ENCODE assay signal across 31 cellular contexts in the genomic region with DNA sequence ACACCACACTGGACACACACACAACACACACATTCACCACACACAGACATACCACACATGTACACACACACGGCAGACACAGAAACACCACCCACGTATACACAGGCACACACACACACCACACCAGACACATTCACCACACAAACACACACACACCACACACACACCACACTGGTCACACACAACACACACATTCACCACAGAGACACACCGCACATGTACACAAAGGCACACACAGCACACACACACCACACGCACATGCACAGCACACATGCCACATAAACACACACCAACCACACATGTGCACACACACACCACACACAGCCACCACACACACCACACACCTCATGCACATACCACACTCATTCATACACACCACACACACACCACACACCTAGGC.
"Had no signal": no experiment of that assay in that cellular context is flagged by ENCODE, and none has a peak within 500 bp of the region (broad histone marks: within the 10 kb centered on the region; RNA-seq: fewer than 3 reads in every experiment).

No MANE protein-coding gene starts in this region.

- ATAC-seq: activated CD4-positive, alpha-beta T cell treated with anti-CD3 and anti-CD28 coated beads for 36 hours; activated CD4-positive, CD25-positive, alpha-beta regulatory T cell treated with anti-CD3 and anti-CD28 coated beads, Interleukin-2, amount 50 U/mL, for 24 hours; activated naive CD8-positive, alpha-beta T cell treated with anti-CD3 and anti-CD28 coated beads, Interleukin-2, amount 50 U/mL, for 24 hours; activated T-cell treated with anti-CD3 and anti-CD28 coated beads, Interleukin-2, amount 50 U/mL, for 4 hours; Panc1; WTC11 had no signal

- FAIRE-seq: TTC549 had no signal

- H3K27me3 ChIP-seq: SJCRH30 had no signal

- H3K36me3 Mint-ChIP-seq: activated CD4-positive, alpha-beta memory T cell treated with anti-CD3 and anti-CD28 coated beads for 36 hours; activated naive CD8-positive, alpha-beta T cell; brain had no signal

- H3K4me1 Mint-ChIP-seq: activated CD4-positive, alpha-beta T cell treated with anti-CD3 and anti-CD28 coated beads for 36 hours had no signal

- H3K4me3 ChIP-seq: SJCRH30, SK-N-MC had no signal

- H3K9me3 ChIP-seq: SJCRH30 had no signal

- H3K27ac ChIP-seq: SJCRH30, SK-N-MC had no signal

- H3K4me3 Mint-ChIP-seq: activated CD4-positive, alpha-beta memory T cell treated with anti-CD3 and anti-CD28 coated beads for 36 hours; activated CD4-positive, alpha-beta T cell treated with anti-CD3 and anti-CD28 coated beads for 36 hours; activated naive CD4-positive, alpha-beta T cell treated with anti-CD3 and anti-CD28 coated beads for 36 hours; activated naive CD8-positive, alpha-beta T cell; activated naive CD8-positive, alpha-beta T cell treated with anti-CD3 and anti-CD28 coated beads, Interleukin-2, amount 50 U/mL, for 24 hours; activated T-cell treated with anti-CD3 and anti-CD28 coated beads, Interleukin-2, amount 50 U/mL, for 4 hours; activated T-helper 1 cell treated with anti-CD3 and anti-CD28 coated beads, Interleukin-12 subunit alpha, Interleukin-12 subunit beta, Interleukin-2, Interleukin-4 antibody, amounts not matched to agents 30 ng/mL and 10 ng/mL and 1 ng/mL, durations not matched to agents 14 hours and 24 hours and 36 hours; brain; WTC11 had no signal

- DNase-seq: activated CD4-positive, alpha-beta memory T cell treated with anti-CD3 and anti-CD28 coated beads for 36 hours; activated CD4-positive, alpha-beta T cell treated with anti-CD3 and anti-CD28 coated beads for 36 hours; activated CD4-positive, alpha-beta T cell treated with anti-CD3 and anti-CD28 coated beads, Interleukin-2, amount 50 U/mL, for 1 hour; activated CD8-positive, alpha-beta memory T cell treated with anti-CD3 and anti-CD28 coated beads, Interleukin-2, amount 50 U/mL, for 4 hours; activated gamma-delta T cell treated with Interleukin-2 at 50 U/mL for 16 hours; activated naive CD4-positive, alpha-beta T cell treated with anti-CD3 and anti-CD28 coated beads for 36 hours; activated naive CD8-positive, alpha-beta T cell treated with anti-CD3 and anti-CD28 coated beads, Interleukin-2, amount 50 U/mL, for 24 hours; activated T-cell treated with anti-CD3 and anti-CD28 coated beads for 4 hours; activated T-cell treated with anti-CD3 and anti-CD28 coated beads, Interleukin-2, amount 50 U/mL, for 4 hours; anterior cingulate cortex; caudate nucleus; cerebellar nuclear complex; Kasumi-1; MM.1S; MV-4-11; NCI-H1092; NCI-H1436 treated with DMSO at 0.1 percent for 48 hours; NCI-H1694 treated with DMSO at 0.1 percent for 48 hours; NCI-H2029; NCI-H345; NCI-H524 treated with DMSO at 0.1 percent for 48 hours; SJCRH30; T1000 had no signal

- H3K27me3 Mint-ChIP-seq: activated CD4-positive, alpha-beta memory T cell treated with anti-CD3 and anti-CD28 coated beads for 36 hours; activated CD4-positive, alpha-beta T cell treated with anti-CD3 and anti-CD28 coated beads for 36 hours; activated naive CD8-positive, alpha-beta T cell; activated naive CD8-positive, alpha-beta T cell treated with anti-CD3 and anti-CD28 coated beads, Interleukin-2, amount 50 U/mL, for 24 hours had no signal

- H3K36me3 ChIP-seq: SJCRH30 had no signal

- H3K27ac Mint-ChIP-seq: activated CD4-positive, alpha-beta memory T cell treated with anti-CD3 and anti-CD28 coated beads for 36 hours; activated CD4-positive, alpha-beta T cell treated with anti-CD3 and anti-CD28 coated beads for 36 hours; activated naive CD4-positive, alpha-beta T cell treated with anti-CD3 and anti-CD28 coated beads for 36 hours; activated naive CD8-positive, alpha-beta T cell; activated naive CD8-positive, alpha-beta T cell treated with anti-CD3 and anti-CD28 coated beads, Interleukin-2, amount 50 U/mL, for 24 hours; activated T-helper 1 cell treated with anti-CD3 and anti-CD28 coated beads, Interleukin-12 subunit alpha, Interleukin-12 subunit beta, Interleukin-2, Interleukin-4 antibody, amounts not matched to agents 30 ng/mL and 10 ng/mL and 1 ng/mL, durations not matched to agents 14 hours and 24 hours and 36 hours; brain; WTC11 had no signal
